19 cellular contexts compared by ENCODE assay signal in the genomic region with DNA sequence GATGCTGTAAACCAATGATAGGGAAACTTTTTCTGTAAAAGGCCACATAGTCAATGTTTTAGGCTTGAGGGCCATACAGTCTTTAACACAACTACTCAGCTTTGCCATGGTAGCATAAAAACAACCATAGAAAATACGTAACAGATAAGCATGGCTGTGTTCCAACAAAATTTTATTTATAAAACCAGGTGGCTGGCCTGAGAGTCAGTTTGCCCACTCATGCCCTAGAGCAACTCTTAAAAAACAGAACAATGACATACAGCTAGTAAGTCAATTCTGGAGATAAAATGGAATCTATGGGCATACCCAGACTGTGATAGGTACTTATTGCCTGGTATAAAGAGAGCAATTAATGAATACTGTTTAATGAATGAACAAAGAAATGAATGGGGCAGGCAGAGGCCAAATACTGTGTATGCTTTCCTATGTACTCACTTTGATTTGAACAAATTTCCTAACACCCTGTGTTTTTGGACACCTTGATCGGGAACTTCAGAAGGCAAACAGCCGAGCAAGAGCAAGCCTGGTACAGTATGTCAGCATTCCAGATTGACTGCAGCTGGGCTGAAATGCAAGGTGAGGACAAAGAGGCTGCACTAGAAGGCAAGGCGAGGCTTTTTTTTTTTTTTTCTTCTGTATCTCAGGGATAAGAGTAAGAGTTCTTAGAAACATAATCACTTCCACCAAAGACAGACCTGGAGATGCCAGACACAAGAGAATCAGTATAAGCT.
DNase-seq lines count a peak whose midpoint lies in the region; ATAC-seq, FAIRE-seq and TF ChIP-seq lines count a peak whose summit lies in the region.
"Had no signal": no experiment of that assay in that cellular context is flagged by ENCODE, and none has a peak within 500 bp of the region (broad histone marks: within the 10 kb centered on the region; RNA-seq: fewer than 3 reads in every experiment).

No MANE protein-coding gene starts in this region.

- BruUV-seq in mammary epithelial cell (replicated peaks; lab: Mats Ljungman, UMichigan) (no TSS peak), MCF 10A (replicated peaks; lab: Mats Ljungman, UMichigan) (no TSS peak)

- peak; percentile 77 to 91 (median 84) for ATAC-seq in pancreas
- ATAC-seq in HG03571 (IDR thresholded peaks at IDR 0.05; ENCODE audit: unreplicated experiment): no peak
- ATAC-seq: Panc1 had no signal

- intact Hi-C loops in mammary epithelial cell (cut with micrococcal nuclease) (no loop called here), MCF 10A (cut with micrococcal nuclease) (no loop called here), pancreas (cut with DNase I) (no loop called here)

- no peaks in the 10 kb centered on the region for H3K36me3 Mint-ChIP-seq in MCF 10A (ENCODE audit: insufficient read depth, unreplicated experiment)

- no peak overlapping the region for H3K27ac ChIP-seq in mammary epithelial cell (ENCODE audit: insufficient read depth, low read depth, low read length)
- H3K27ac ChIP-seq in SK-N-SH (ENCODE audit: low read depth in 2 of 2, low read length in 1 of 2): peak overlapping the region in 1 of 2 experiments; percentile 99; a peak in 3 of 4 replicates
- H3K27ac ChIP-seq in pancreas: peak overlapping the region in 1 of 4 donors; percentile 8
- no peak overlapping the region for H3K27ac ChIP-seq in Peyer's patch
- H3K27ac ChIP-seq: C4-2B had no signal

- TF ChIP-seq CTCF in mammary epithelial cell (conservative IDR thresholded peaks at IDR 0.05 in 1 of 2, IDR thresholded peaks at IDR 0.05 in 1 of 2; ENCODE audit: extremely low read depth in 1 of 2, insufficient read depth in 1 of 2, low read depth in 1 of 2, low read length in 2 of 2) (no peak), MCF 10A (IDR thresholded peaks at IDR 0.05; ENCODE audit: unreplicated experiment) (no peak), SK-N-SH (IDR thresholded peaks at IDR 0.05) (no peak), pancreas (IDR thresholded peaks at IDR 0.05) (no peak), Peyer's patch (IDR thresholded peaks at IDR 0.05) (no peak)

- H3K4me1 ChIP-seq in mammary epithelial cell (ENCODE audit: insufficient read depth, low read length) (no peaks in the 10 kb centered on the region), SK-N-SH (ENCODE audit: control insufficient read depth in 1 of 2, insufficient read depth in 2 of 2, low read depth in 1 of 2, low read length in 1 of 2) (peaks cover 0 to 30% of the 10 kb centered on the region in 2 experiments; a peak in 2 of 4 replicates), pancreas (peaks cover 0 to 16% (median 2%) of the 10 kb centered on the region in 3 donors), Peyer's patch (no peaks in the 10 kb centered on the region)

- H3K4me3 ChIP-seq in mammary epithelial cell (replicated peaks in 1 of 3; ENCODE audit: insufficient read depth in 1 of 3, low read depth in 2 of 3, low read length in 3 of 3) (no peak overlapping the region), SK-N-SH (ENCODE audit: low read depth in 2 of 2, low read length in 1 of 2) (no peak overlapping the region), pancreas (no peak overlapping the region), Peyer's patch (no peak overlapping the region)

- in situ Hi-C loops in mammary epithelial cell (cut with MboI; ENCODE audit: low sequenced_read_pairs in 2 of 2): no loop called here

- H3K27me3 Mint-ChIP-seq in MCF 10A (ENCODE audit: insufficient read depth, unreplicated experiment): no peaks in the 10 kb centered on the region

- WGBS in mammary epithelial cell (ENCODE audit: low coverage, missing lambda C conversion rate): 35% methylated on average over 4 of the region's 4 CpGs
- WGBS in SK-N-SH (ENCODE audit: low lambda C conversion rate): 35% methylated on average over 4 of the region's 4 CpGs
- WGBS in pancreas, 2 donors: 16 to 30% methylated on average over 4 of the region's 4 CpGs

- H3K4me1 Mint-ChIP-seq in MCF 10A (ENCODE audit: insufficient read depth, unreplicated experiment): no peaks in the 10 kb centered on the region

- no peaks in the 10 kb centered on the region for H3K27me3 ChIP-seq in mammary epithelial cell (ENCODE audit: insufficient read depth, low read length)
- H3K27me3 ChIP-seq in SK-N-SH (ENCODE audit: insufficient read depth): no peaks in the 10 kb centered on the region
- H3K27me3 ChIP-seq in pancreas: no peaks in the 10 kb centered on the region
- H3K27me3 ChIP-seq in Peyer's patch: no peaks in the 10 kb centered on the region

- H3K4me2 ChIP-seq in mammary epithelial cell (ENCODE audit: insufficient read depth, low read depth, low read length) (no peak overlapping the region), SK-N-SH (no peak overlapping the region)

- peak; percentile 37; the same call in 1 of the 2 replicates for TF ChIP-seq RAD21 in SK-N-SH (IDR thresholded peaks at IDR 0.05; ENCODE audit: low read length)

- H3K9me3 Mint-ChIP-seq in MCF 10A (ENCODE audit: unreplicated experiment): no peaks in the 10 kb centered on the region

- no peaks in the 10 kb centered on the region for H3K9me2 ChIP-seq in SK-N-SH

- DNase-seq in mammary epithelial cell (peak; percentile 8), MCF 10A (ENCODE audit: unreplicated experiment) (no peak), NCI-H1105 treated with DMSO at 0.1 percent for 48 hours (lab: John Stamatoyannopoulos, UW) (peak; percentile 85), SK-N-SH (peak; percentile 63), pancreas (peak in 3 of 6 donors; percentile 17 to 34 (median 26)), Peyer's patch (no peak), NCI-H748 treated with DMSO at 0.1 percent for 48 hours (lab: John Stamatoyannopoulos, UW) (no peak)
- DNase-seq: GDM1, Kasumi-1, MV-4-11, NCI-H187, NCI-H526, SIG-M5, SW 1271 had no signal

- H3K9ac ChIP-seq in mammary epithelial cell (ENCODE audit: insufficient read depth, low read length) (no peak overlapping the region), SK-N-SH (no peak overlapping the region)

- H2AFZ ChIP-seq in mammary epithelial cell (ENCODE audit: low read depth, low read length) (no peak overlapping the region), SK-N-SH (ENCODE audit: low read depth) (no peak overlapping the region)

- no peak overlapping the region for H3K27ac Mint-ChIP-seq in MCF 10A (ENCODE audit: low read depth, unreplicated experiment)

- CTCF ChIA-PET in mammary epithelial cell (lab: Charles Lee; ENCODE audit: low non-redundant PET): no interaction called here
- CTCF ChIA-PET in MCF 10A (lab: Yijun Ruan, JAX): no interaction called here
- CTCF ChIA-PET in SK-N-SH (lab: Yijun Ruan, JAX): interaction anchor here (0.7 to 1.5 kb wide), 4 partner anchors 12 to 121 kb away, joined by 3 to 4 read pairs (median 4); no protein-coding TSS in a partner anchor

- dilution Hi-C loops in mammary epithelial cell (cut with HindIII; ENCODE audit: low sequenced_read_pairs): no loop called here

- H3K36me3 ChIP-seq in mammary epithelial cell (ENCODE audit: insufficient read depth, low read length) (no peaks in the 10 kb centered on the region), SK-N-SH (replicated peaks in 1 of 2; ENCODE audit: control insufficient read depth in 1 of 2, insufficient read depth in 2 of 2, low read length in 1 of 2) (peaks cover 0 to 4% of the 10 kb centered on the region in 2 experiments), pancreas (no peaks in the 10 kb centered on the region), Peyer's patch (no peaks in the 10 kb centered on the region)

- no peak for FAIRE-seq in pancreas (lab: Jason Lieb, UNC)
- FAIRE-seq: A204.1, GM19239 had no signal

- H3K9me3 ChIP-seq in mammary epithelial cell (replicated peaks; ENCODE audit: insufficient read depth, low read length) (no peaks in the 10 kb centered on the region), SK-N-SH (no peaks in the 10 kb centered on the region), pancreas (no peaks in the 10 kb centered on the region), Peyer's patch (no peaks in the 10 kb centered on the region)

- H3K4me3 Mint-ChIP-seq in MCF 10A (ENCODE audit: unreplicated experiment): no peak overlapping the region

- H3F3A ChIP-seq in SK-N-SH (replicated peaks; ENCODE audit: insufficient read depth): no peaks in the 10 kb centered on the region

- H4K20me1 ChIP-seq in mammary epithelial cell (ENCODE audit: insufficient read depth, low read length) (no peaks in the 10 kb centered on the region), SK-N-SH (ENCODE audit: insufficient read depth) (no peaks in the 10 kb centered on the region)

- no peaks in the 10 kb centered on the region for H3K79me2 ChIP-seq in mammary epithelial cell (ENCODE audit: insufficient read depth, low read length)
- H3K79me2 ChIP-seq in SK-N-SH (ENCODE audit: insufficient read depth): no peaks in the 10 kb centered on the region

- no peak for TF ChIP-seq POLR2A in Peyer's patch (IDR thresholded peaks at IDR 0.05)

- POLR2A ChIA-PET in MCF 10A (lab: Yijun Ruan, JAX): no interaction called here
- POLR2A ChIA-PET in SK-N-SH (lab: Yijun Ruan, JAX): no interaction called here

- peak in 1 of 2 experiments; percentile 94; a peak in 2 of 4 replicates for TF ChIP-seq EP300 in SK-N-SH (IDR thresholded peaks at IDR 0.05; ENCODE audit: borderline replicate concordance in 1 of 2, low read depth in 1 of 2, low read length in 1 of 2)

TF ChIP-seq in SK-N-SH, 30 proteins besides CTCF, POLR2A, EP300 and RAD21 (continues in another document):
- TF ChIP-seq CHD2 (IDR thresholded peaks at IDR 0.05; ENCODE audit: low read length, partially characterized antibody) (peak; percentile 75), MEF2A (IDR thresholded peaks at IDR 0.05; ENCODE audit: borderline replicate concordance, low read depth) (no peak), NRF1 (IDR thresholded peaks at IDR 0.05; ENCODE audit: low read depth, low read length) (no peak), NFIC (IDR thresholded peaks at IDR 0.05; ENCODE audit: borderline replicate concordance) (no peak), TAF1 (IDR thresholded peaks at IDR 0.05; ENCODE audit: borderline replicate concordance, low read depth, low read length) (no peak)
- TF ChIP-seq, protein P1, sequence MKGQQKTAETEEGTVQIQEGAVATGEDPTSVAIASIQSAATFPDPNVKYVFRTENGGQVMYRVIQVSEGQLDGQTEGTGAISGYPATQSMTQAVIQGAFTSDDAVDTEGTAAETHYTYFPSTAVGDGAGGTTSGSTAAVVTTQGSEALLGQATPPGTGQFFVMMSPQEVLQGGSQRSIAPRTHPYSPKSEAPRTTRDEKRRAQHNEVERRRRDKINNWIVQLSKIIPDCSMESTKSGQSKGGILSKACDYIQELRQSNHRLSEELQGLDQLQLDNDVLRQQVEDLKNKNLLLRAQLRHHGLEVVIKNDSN (IDR thresholded peaks at IDR 0.05; ENCODE audit: borderline replicate concordance, low read depth): no peak
- TF ChIP-seq, protein P2, sequence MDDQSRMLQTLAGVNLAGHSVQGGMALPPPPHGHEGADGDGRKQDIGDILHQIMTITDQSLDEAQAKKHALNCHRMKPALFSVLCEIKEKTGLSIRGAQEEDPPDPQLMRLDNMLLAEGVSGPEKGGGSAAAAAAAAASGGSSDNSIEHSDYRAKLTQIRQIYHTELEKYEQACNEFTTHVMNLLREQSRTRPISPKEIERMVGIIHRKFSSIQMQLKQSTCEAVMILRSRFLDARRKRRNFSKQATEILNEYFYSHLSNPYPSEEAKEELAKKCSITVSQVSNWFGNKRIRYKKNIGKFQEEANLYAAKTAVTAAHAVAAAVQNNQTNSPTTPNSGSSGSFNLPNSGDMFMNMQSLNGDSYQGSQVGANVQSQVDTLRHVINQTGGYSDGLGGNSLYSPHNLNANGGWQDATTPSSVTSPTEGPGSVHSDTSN (IDR thresholded peaks at IDR 0.05): no peak

Comparison
In these comparisons a context has a peak if more than half of its experiments do, and no peak if none do; other contexts are left out.
1. DNase-seq: peak in mammary epithelial cell (single experiment), NCI-H1105 treated with DMSO at 0.1 percent for 48 hours (single experiment) and SK-N-SH (single experiment); none in MCF 10A (single experiment), Peyer's patch (0 of 3) and NCI-H748 treated with DMSO at 0.1 percent for 48 hours (single experiment).